ENCODE assay signal across 21 cellular contexts in genomic region chr2:236793041-236794011, GRCh38.
"Had no signal": no experiment of that assay in that cellular context is flagged by ENCODE, and none has a peak within 500 bp of the region (broad histone marks: within the 10 kb centered on the region; RNA-seq: fewer than 3 reads in every experiment).

No MANE protein-coding gene starts in this region.

- H3K4me1 Mint-ChIP-seq: activated CD4-positive, alpha-beta T cell treated with anti-CD3 and anti-CD28 coated beads, Interleukin-2, amount 10 ng/mL, durations not matched to agents 24 days and 14 days; activated naive CD8-positive, alpha-beta T cell treated with anti-CD3 and anti-CD28 coated beads, Interleukin-2, amount 10 ng/mL, durations not matched to agents 7 days and 5 days had no signal

- H3K4me3 ChIP-seq: ascending aorta, breast epithelium, gastrocnemius medialis, heart right ventricle, left ventricle myocardium inferior, psoas muscle, right lobe of liver, spleen, upper lobe of right lung had no signal

- H3K36me3 Mint-ChIP-seq: activated naive CD8-positive, alpha-beta T cell treated with anti-CD3 and anti-CD28 coated beads, Interleukin-2, amount 10 ng/mL, durations not matched to agents 7 days and 5 days; natural killer cell treated with Interleukin-12 subunit alpha and Interleukin-12 subunit beta and Interleukin-15 and Interleukin-18, amount 100 ng/mL, for 72 hours had no signal

- H3K27me3 ChIP-seq: ascending aorta, breast epithelium, gastrocnemius medialis, right lobe of liver, upper lobe of right lung had no signal

- H3K9me3 ChIP-seq: ascending aorta, breast epithelium, gastrocnemius medialis, left ventricle myocardium inferior, psoas muscle, right lobe of liver, spleen, upper lobe of right lung had no signal

- ATAC-seq: effector memory CD8-positive, alpha-beta T cell; gastrocnemius medialis; heart right ventricle; natural killer cell treated with Interleukin-12 subunit alpha and Interleukin-12 subunit beta and Interleukin-15 and Interleukin-18, amount 100 ng/mL, for 72 hours; psoas muscle; right lobe of liver; upper lobe of right lung had no signal

- H3K9me3 Mint-ChIP-seq: activated CD4-positive, alpha-beta T cell treated with anti-CD3 and anti-CD28 coated beads, Interleukin-2, amount 10 ng/mL, durations not matched to agents 24 days and 14 days; activated naive CD8-positive, alpha-beta T cell treated with anti-CD3 and anti-CD28 coated beads, Interleukin-2, amount 10 ng/mL, durations not matched to agents 7 days and 5 days; effector memory CD8-positive, alpha-beta T cell; natural killer cell treated with Interleukin-12 subunit alpha and Interleukin-12 subunit beta and Interleukin-15 and Interleukin-18, amount 100 ng/mL, for 72 hours; stimulated activated naive CD8-positive, alpha-beta T cell treated with anti-CD3 and anti-CD28 coated beads, Interleukin-15, Interleukin-2, amounts not matched to agents 100 ng/mL and 50 ng/mL, for 24 hours; T-helper 2 cell treated with Interferon-gamma antibody and Interleukin-4, amounts not matched to agents 5 μg/mL and 100 μg/mL, for 36 hours had no signal

- H3K27ac Mint-ChIP-seq: activated CD4-positive, alpha-beta T cell treated with anti-CD3 and anti-CD28 coated beads, Interleukin-2, amount 10 ng/mL, durations not matched to agents 24 days and 14 days; activated naive CD8-positive, alpha-beta T cell treated with anti-CD3 and anti-CD28 coated beads, Interleukin-2, amount 10 ng/mL, durations not matched to agents 7 days and 5 days; effector memory CD8-positive, alpha-beta T cell; natural killer cell treated with Interleukin-12 subunit alpha and Interleukin-12 subunit beta and Interleukin-15 and Interleukin-18, amount 100 ng/mL, for 72 hours; stimulated activated naive CD8-positive, alpha-beta T cell treated with anti-CD3 and anti-CD28 coated beads, Interleukin-15, Interleukin-2, amounts not matched to agents 100 ng/mL and 50 ng/mL, for 24 hours; T-helper 2 cell treated with Interferon-gamma antibody and Interleukin-4, amounts not matched to agents 5 μg/mL and 100 μg/mL, for 36 hours had no signal

- H3K36me3 ChIP-seq: ascending aorta, breast epithelium, gastrocnemius medialis, heart right ventricle, left ventricle myocardium inferior, right lobe of liver, spleen, upper lobe of right lung had no signal

- DNase-seq: activated CD4-positive, alpha-beta T cell treated with anti-CD3 and anti-CD28 coated beads, Interleukin-2, amount 10 ng/mL, durations not matched to agents 24 days and 14 days; activated CD4-positive, CD25-positive, alpha-beta regulatory T cell; activated naive CD4-positive, alpha-beta T cell; activated naive CD8-positive, alpha-beta T cell treated with anti-CD3 and anti-CD28 coated beads, Interleukin-2, amount 10 ng/mL, durations not matched to agents 7 days and 5 days; dermis blood vessel endothelial cell; effector memory CD8-positive, alpha-beta T cell; gastrocnemius medialis; heart right ventricle; left ventricle myocardium inferior; mesenchymal stem cell; psoas muscle; right lobe of liver; spleen; SW 1271; upper lobe of right lung had no signal

- H3K4me1 ChIP-seq: ascending aorta, breast epithelium, gastrocnemius medialis, left ventricle myocardium inferior, psoas muscle, right lobe of liver, spleen, upper lobe of right lung had no signal

- H3K27ac ChIP-seq: ascending aorta, epithelial cell of prostate, gastrocnemius medialis, heart right ventricle, left ventricle myocardium inferior, psoas muscle, right lobe of liver, spleen, upper lobe of right lung had no signal

- H3K4me3 Mint-ChIP-seq: activated CD4-positive, alpha-beta T cell treated with anti-CD3 and anti-CD28 coated beads, Interleukin-2, amount 10 ng/mL, durations not matched to agents 24 days and 14 days; activated naive CD8-positive, alpha-beta T cell treated with anti-CD3 and anti-CD28 coated beads, Interleukin-2, amount 10 ng/mL, durations not matched to agents 7 days and 5 days; effector memory CD8-positive, alpha-beta T cell; natural killer cell treated with Interleukin-12 subunit alpha and Interleukin-12 subunit beta and Interleukin-15 and Interleukin-18, amount 100 ng/mL, for 72 hours; stimulated activated naive CD8-positive, alpha-beta T cell treated with anti-CD3 and anti-CD28 coated beads, Interleukin-15, Interleukin-2, amounts not matched to agents 100 ng/mL and 50 ng/mL, for 24 hours; T-helper 2 cell treated with Interferon-gamma antibody and Interleukin-4, amounts not matched to agents 5 μg/mL and 100 μg/mL, for 36 hours had no signal
